ENCODE assay signal across 10 cellular contexts in genomic region chr6:20919677-20920385, GRCh38.
A peak's percentile ranks its signal among the peaks of the same experiment; 100 is the strongest.
DNase-seq lines count a peak whose midpoint lies in the region; ATAC-seq and TF ChIP-seq lines count a peak whose summit lies in the region.
"Had no signal": no experiment of that assay in that cellular context is flagged by ENCODE, and none has a peak within 500 bp of the region (broad histone marks: within the 10 kb centered on the region; RNA-seq: fewer than 3 reads in every experiment).

No MANE protein-coding gene starts in this region.

- no peak for TF ChIP-seq POLR2A in erythroblast (IDR thresholded peaks at IDR 0.05; ENCODE audit: low read length)

- ATAC-seq in GM18909 (IDR thresholded peaks at IDR 0.05; ENCODE audit: poor library complexity, unreplicated experiment) (peak; percentile 76), HG02870 (IDR thresholded peaks at IDR 0.05; ENCODE audit: unreplicated experiment) (peak; percentile 96), WTC11 (no peak)

- CTCF ChIA-PET in WTC11 (lab: Charles Lee): no interaction called here

- TF ChIP-seq CTCF in WTC11 (IDR thresholded peaks at IDR 0.05): no peak

- peaks cover 16% of the 10 kb centered on the region for H3K36me3 Mint-ChIP-seq in WTC11

- POLR2A ChIA-PET in WTC11 (lab: Charles Lee): no interaction called here

- H3K4me3 Mint-ChIP-seq in WTC11: no peak overlapping the region
- H3K4me3 Mint-ChIP-seq: activated naive CD4-positive, alpha-beta T cell treated with anti-CD3 and anti-CD28 coated beads, Interleukin-2, amount 50 U/mL, for 24 hours had no signal

- no peaks in the 10 kb centered on the region for H3K27me3 Mint-ChIP-seq in WTC11 (ENCODE audit: low read depth)
- H3K27me3 Mint-ChIP-seq: activated naive CD4-positive, alpha-beta T cell treated with anti-CD3 and anti-CD28 coated beads, Interleukin-2, amount 50 U/mL, for 24 hours had no signal

- DNase-seq in D341Med (ENCODE audit: low spot score) (peak; percentile 37), WTC11 (ENCODE audit: low spot score) (no peak), retina (no peak), MV-4-11 (lab: John Stamatoyannopoulos, UW) (no peak), erythroblast (lab: John Stamatoyannopoulos, UW) (no peak), NCI-H1105 (lab: John Stamatoyannopoulos, UW) (no peak)
- DNase-seq: stimulated activated naive CD4-positive, alpha-beta T cell treated with Interleukin-2 at 50 U/mL for 16 hours had no signal

- peaks cover 17% of the 10 kb centered on the region for H3K4me1 Mint-ChIP-seq in WTC11
- H3K4me1 Mint-ChIP-seq: activated naive CD4-positive, alpha-beta T cell treated with anti-CD3 and anti-CD28 coated beads, Interleukin-2, amount 50 U/mL, for 24 hours had no signal

- H3K27ac Mint-ChIP-seq in WTC11: 0 out of 2 replicates have a peak overlapping the region, but pooled peaks have one; percentile 32
- H3K27ac Mint-ChIP-seq: activated naive CD4-positive, alpha-beta T cell treated with anti-CD3 and anti-CD28 coated beads, Interleukin-2, amount 50 U/mL, for 24 hours had no signal

- peaks cover 17% of the 10 kb centered on the region for H3K9me3 Mint-ChIP-seq in WTC11

TF ChIP-seq in WTC11, 78 proteins besides CTCF, POLR2A, EP300 and RAD21:
- no peak for TF ChIP-seq SOX15 (CRISPR knock-in tag; IDR thresholded peaks at IDR 0.05)
- no peak for TF ChIP-seq ZMAT4 (CRISPR knock-in tag; IDR thresholded peaks at IDR 0.05)
- no peak for TF ChIP-seq ZNF219 (CRISPR knock-in tag; IDR thresholded peaks at IDR 0.05; ENCODE audit: borderline replicate concordance)
- no peak for TF ChIP-seq ZNF425 (CRISPR knock-in tag; conservative IDR thresholded peaks at IDR 0.05)
- TF ChIP-seq FOXJ3 (CRISPR knock-in tag; IDR thresholded peaks at IDR 0.05; ENCODE audit: borderline replicate concordance): no peak
- TF ChIP-seq ZNF138 (CRISPR knock-in tag; conservative IDR thresholded peaks at IDR 0.05): no peak
- TF ChIP-seq PRRX2 (CRISPR knock-in tag; IDR thresholded peaks at IDR 0.05): no peak
- no peak for TF ChIP-seq ZBTB43 (CRISPR knock-in tag; IDR thresholded peaks at IDR 0.05)
- TF ChIP-seq TEAD4 (CRISPR knock-in tag; IDR thresholded peaks at IDR 0.05): no peak
- no peak for TF ChIP-seq GRHL2 (CRISPR knock-in tag; IDR thresholded peaks at IDR 0.05; ENCODE audit: insufficient replicate concordance, severe bottlenecking)
- TF ChIP-seq IRF2 (CRISPR knock-in tag; IDR thresholded peaks at IDR 0.05; ENCODE audit: borderline replicate concordance, low read depth): no peak
- no peak for TF ChIP-seq AFF4 (CRISPR knock-in tag; IDR thresholded peaks at IDR 0.05; ENCODE audit: borderline replicate concordance)
- no peak for TF ChIP-seq NR3C1 (CRISPR knock-in tag; conservative IDR thresholded peaks at IDR 0.05; ENCODE audit: low read depth)
- TF ChIP-seq RORB (CRISPR knock-in tag; IDR thresholded peaks at IDR 0.05): no peak
- TF ChIP-seq STAT6 (CRISPR knock-in tag; conservative IDR thresholded peaks at IDR 0.05; ENCODE audit: low read depth): no peak
- no peak for TF ChIP-seq EMX1 (CRISPR knock-in tag; IDR thresholded peaks at IDR 0.05)
- TF ChIP-seq CREB1 (CRISPR knock-in tag; IDR thresholded peaks at IDR 0.05): no peak
- TF ChIP-seq FOXP1 (CRISPR knock-in tag; IDR thresholded peaks at IDR 0.05; ENCODE audit: borderline replicate concordance): no peak
